Comparison of ENCODE assay signal across 1 cellular context in genomic region chr17:57849874-57850754, GRCh38.
TF ChIP-seq lines count a peak whose summit lies in the region.

TSS of gene MRPS23 (minus strand) at chr17:57850044. CDS start at chr17:57850010, 34 bp downstream.

TF ChIP-seq in HepG2, 621 proteins besides CTCF, POLR2A, EP300 and RAD21 (continued from another document and continues in another):
- TF ChIP-seq, protein P1, sequence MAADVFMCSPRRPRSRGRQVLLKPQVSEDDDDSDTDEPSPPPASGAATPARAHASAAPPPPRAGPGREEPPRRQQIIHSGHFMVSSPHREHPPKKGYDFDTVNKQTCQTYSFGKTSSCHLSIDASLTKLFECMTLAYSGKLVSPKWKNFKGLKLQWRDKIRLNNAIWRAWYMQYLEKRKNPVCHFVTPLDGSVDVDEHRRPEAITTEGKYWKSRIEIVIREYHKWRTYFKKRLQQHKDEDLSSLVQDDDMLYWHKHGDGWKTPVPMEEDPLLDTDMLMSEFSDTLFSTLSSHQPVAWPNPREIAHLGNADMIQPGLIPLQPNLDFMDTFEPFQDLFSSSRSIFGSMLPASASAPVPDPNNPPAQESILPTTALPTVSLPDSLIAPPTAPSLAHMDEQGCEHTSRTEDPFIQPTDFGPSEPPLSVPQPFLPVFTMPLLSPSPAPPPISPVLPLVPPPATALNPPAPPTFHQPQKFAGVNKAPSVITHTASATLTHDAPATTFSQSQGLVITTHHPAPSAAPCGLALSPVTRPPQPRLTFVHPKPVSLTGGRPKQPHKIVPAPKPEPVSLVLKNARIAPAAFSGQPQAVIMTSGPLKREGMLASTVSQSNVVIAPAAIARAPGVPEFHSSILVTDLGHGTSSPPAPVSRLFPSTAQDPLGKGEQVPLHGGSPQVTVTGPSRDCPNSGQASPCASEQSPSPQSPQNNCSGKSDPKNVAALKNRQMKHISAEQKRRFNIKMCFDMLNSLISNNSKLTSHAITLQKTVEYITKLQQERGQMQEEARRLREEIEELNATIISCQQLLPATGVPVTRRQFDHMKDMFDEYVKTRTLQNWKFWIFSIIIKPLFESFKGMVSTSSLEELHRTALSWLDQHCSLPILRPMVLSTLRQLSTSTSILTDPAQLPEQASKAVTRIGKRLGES (CRISPR knock-in tag; IDR thresholded peaks at IDR 0.05; ENCODE audit: borderline replicate concordance), result 0 out of 2 replicates have a peak, but pooled peaks have one; percentile 55
- TF ChIP-seq JARID2 (CRISPR knock-in tag; IDR thresholded peaks at IDR 0.05; ENCODE audit: insufficient replicate concordance) (peak; percentile 89), RARA (CRISPR knock-in tag; IDR thresholded peaks at IDR 0.05) (peak; percentile 75), ZNF205 (CRISPR knock-in tag; IDR thresholded peaks at IDR 0.05) (peak; percentile 97), DRAP1 (CRISPR knock-in tag; IDR thresholded peaks at IDR 0.05) (peak; percentile 95), BORCS8-MEF2B (CRISPR knock-in tag; IDR thresholded peaks at IDR 0.05) (peak; percentile 98), ZNF280D (CRISPR knock-in tag; IDR thresholded peaks at IDR 0.05) (peak; percentile 84), RFX3 (CRISPR knock-in tag; IDR thresholded peaks at IDR 0.05) (no peak; the same call in 1 of the 2 replicates), CCAR2 (optimal IDR thresholded peaks at IDR 0.05; ENCODE audit: low read depth, low read length) (peak; percentile 91), SP140L (CRISPR knock-in tag; IDR thresholded peaks at IDR 0.05; ENCODE audit: borderline replicate concordance) (peak; percentile 82; the same call in 1 of the 2 replicates), AGO1 (IDR thresholded peaks at IDR 0.05; ENCODE audit: low read depth, low read length, poor library complexity, severe bottlenecking) (peak; percentile 64), GTF3A (CRISPR knock-in tag; conservative IDR thresholded peaks at IDR 0.05) (0 out of 2 replicates have a peak, but pooled peaks have one; percentile 25), KLF6 (CRISPR knock-in tag; IDR thresholded peaks at IDR 0.05) (peak; percentile 97), SATB2 (CRISPR knock-in tag; IDR thresholded peaks at IDR 0.05) (0 out of 2 replicates have a peak, but pooled peaks have one; percentile 57), AKAP8 (CRISPR knock-in tag; IDR thresholded peaks at IDR 0.05) (peak; percentile 97), ZNF121 (CRISPR knock-in tag; IDR thresholded peaks at IDR 0.05) (peak; percentile 68), ELF3 (CRISPR knock-in tag; IDR thresholded peaks at IDR 0.05) (peak; percentile 87), SAP130 (CRISPR knock-in tag; IDR thresholded peaks at IDR 0.05; ENCODE audit: low read depth) (peak; percentile 99), MEIS1 (CRISPR knock-in tag; IDR thresholded peaks at IDR 0.05; ENCODE audit: borderline replicate concordance) (peak; percentile 94), TERF1 (CRISPR knock-in tag; IDR thresholded peaks at IDR 0.05) (no peak), BRD4 (CRISPR knock-in tag; IDR thresholded peaks at IDR 0.05) (peak; percentile 67; the same call in 1 of the 2 replicates), ZFP90 (CRISPR knock-in tag; IDR thresholded peaks at IDR 0.05; ENCODE audit: borderline replicate concordance) (peak; percentile 97), ZNF788 (CRISPR knock-in tag; IDR thresholded peaks at IDR 0.05; ENCODE audit: borderline replicate concordance) (peak; percentile 100), ASH2L (IDR thresholded peaks at IDR 0.05; ENCODE audit: insufficient read length, low read depth, low read length) (peak; percentile 95), GPN1 (CRISPR knock-in tag; IDR thresholded peaks at IDR 0.05; ENCODE audit: borderline replicate concordance) (peak; percentile 52; the same call in 1 of the 2 replicates), NFE2 (CRISPR knock-in tag; IDR thresholded peaks at IDR 0.05) (no peak), ZBTB21 (CRISPR knock-in tag; IDR thresholded peaks at IDR 0.05) (no peak; the same call in 1 of the 2 replicates), ZNF839 (CRISPR knock-in tag; IDR thresholded peaks at IDR 0.05; ENCODE audit: borderline replicate concordance) (peak; percentile 99; the same call in 1 of the 2 replicates), GLI4 (CRISPR knock-in tag; IDR thresholded peaks at IDR 0.05; ENCODE audit: borderline replicate concordance) (peak; percentile 94; the same call in 1 of the 2 replicates), ZNF354B (CRISPR knock-in tag; IDR thresholded peaks at IDR 0.05) (0 out of 2 replicates have a peak, but pooled peaks have one; percentile 53), MTA3 (CRISPR knock-in tag; IDR thresholded peaks at IDR 0.05) (no peak), NFE2L2 (IDR thresholded peaks at IDR 0.05; ENCODE audit: low read length) (no peak), POGZ (CRISPR knock-in tag; IDR thresholded peaks at IDR 0.05) (peak; percentile 95), ZNF747 (CRISPR knock-in tag; IDR thresholded peaks at IDR 0.05; ENCODE audit: borderline replicate concordance) (peak; percentile 100), TOPORS (CRISPR knock-in tag; IDR thresholded peaks at IDR 0.05) (peak; percentile 98), GATA4 (IDR thresholded peaks at IDR 0.05; ENCODE audit: borderline replicate concordance, low read depth) (peak; percentile 67; the same call in 1 of the 2 replicates), FOSL1 (CRISPR knock-in tag; IDR thresholded peaks at IDR 0.05; ENCODE audit: borderline replicate concordance) (0 out of 2 replicates have a peak, but pooled peaks have one; percentile 11), SRSF1 (optimal IDR thresholded peaks at IDR 0.05; ENCODE audit: low read depth, low read length) (no peak), RBM22 (optimal IDR thresholded peaks at IDR 0.05; ENCODE audit: low read length) (peak; percentile 85)
- TF ChIP-seq, protein P2, sequence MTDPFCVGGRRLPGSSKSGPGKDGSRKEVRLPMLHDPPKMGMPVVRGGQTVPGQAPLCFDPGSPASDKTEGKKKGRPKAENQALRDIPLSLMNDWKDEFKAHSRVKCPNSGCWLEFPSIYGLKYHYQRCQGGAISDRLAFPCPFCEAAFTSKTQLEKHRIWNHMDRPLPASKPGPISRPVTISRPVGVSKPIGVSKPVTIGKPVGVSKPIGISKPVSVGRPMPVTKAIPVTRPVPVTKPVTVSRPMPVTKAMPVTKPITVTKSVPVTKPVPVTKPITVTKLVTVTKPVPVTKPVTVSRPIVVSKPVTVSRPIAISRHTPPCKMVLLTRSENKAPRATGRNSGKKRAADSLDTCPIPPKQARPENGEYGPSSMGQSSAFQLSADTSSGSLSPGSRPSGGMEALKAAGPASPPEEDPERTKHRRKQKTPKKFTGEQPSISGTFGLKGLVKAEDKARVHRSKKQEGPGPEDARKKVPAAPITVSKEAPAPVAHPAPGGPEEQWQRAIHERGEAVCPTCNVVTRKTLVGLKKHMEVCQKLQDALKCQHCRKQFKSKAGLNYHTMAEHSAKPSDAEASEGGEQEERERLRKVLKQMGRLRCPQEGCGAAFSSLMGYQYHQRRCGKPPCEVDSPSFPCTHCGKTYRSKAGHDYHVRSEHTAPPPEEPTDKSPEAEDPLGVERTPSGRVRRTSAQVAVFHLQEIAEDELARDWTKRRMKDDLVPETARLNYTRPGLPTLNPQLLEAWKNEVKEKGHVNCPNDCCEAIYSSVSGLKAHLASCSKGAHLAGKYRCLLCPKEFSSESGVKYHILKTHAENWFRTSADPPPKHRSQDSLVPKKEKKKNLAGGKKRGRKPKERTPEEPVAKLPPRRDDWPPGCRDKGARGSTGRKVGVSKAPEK (CRISPR knock-in tag; IDR thresholded peaks at IDR 0.05; ENCODE audit: borderline replicate concordance), result no peak
- TF ChIP-seq, protein P3, sequence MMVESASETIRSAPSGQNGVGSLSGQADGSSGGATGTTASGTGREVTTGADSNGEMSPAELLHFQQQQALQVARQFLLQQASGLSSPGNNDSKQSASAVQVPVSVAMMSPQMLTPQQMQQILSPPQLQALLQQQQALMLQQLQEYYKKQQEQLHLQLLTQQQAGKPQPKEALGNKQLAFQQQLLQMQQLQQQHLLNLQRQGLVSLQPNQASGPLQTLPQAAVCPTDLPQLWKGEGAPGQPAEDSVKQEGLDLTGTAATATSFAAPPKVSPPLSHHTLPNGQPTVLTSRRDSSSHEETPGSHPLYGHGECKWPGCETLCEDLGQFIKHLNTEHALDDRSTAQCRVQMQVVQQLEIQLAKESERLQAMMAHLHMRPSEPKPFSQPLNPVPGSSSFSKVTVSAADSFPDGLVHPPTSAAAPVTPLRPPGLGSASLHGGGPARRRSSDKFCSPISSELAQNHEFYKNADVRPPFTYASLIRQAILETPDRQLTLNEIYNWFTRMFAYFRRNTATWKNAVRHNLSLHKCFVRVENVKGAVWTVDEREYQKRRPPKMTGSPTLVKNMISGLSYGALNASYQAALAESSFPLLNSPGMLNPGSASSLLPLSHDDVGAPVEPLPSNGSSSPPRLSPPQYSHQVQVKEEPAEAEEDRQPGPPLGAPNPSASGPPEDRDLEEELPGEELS (CRISPR knock-in tag; IDR thresholded peaks at IDR 0.05), result peak; percentile 88
- TF ChIP-seq, protein P4, sequence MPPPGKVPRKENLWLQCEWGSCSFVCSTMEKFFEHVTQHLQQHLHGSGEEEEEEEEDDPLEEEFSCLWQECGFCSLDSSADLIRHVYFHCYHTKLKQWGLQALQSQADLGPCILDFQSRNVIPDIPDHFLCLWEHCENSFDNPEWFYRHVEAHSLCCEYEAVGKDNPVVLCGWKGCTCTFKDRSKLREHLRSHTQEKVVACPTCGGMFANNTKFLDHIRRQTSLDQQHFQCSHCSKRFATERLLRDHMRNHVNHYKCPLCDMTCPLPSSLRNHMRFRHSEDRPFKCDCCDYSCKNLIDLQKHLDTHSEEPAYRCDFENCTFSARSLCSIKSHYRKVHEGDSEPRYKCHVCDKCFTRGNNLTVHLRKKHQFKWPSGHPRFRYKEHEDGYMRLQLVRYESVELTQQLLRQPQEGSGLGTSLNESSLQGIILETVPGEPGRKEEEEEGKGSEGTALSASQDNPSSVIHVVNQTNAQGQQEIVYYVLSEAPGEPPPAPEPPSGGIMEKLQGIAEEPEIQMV (CRISPR knock-in tag; IDR thresholded peaks at IDR 0.05; ENCODE audit: low read depth), result peak; percentile 80; the same call in 1 of the 2 replicates
- TF ChIP-seq, protein P5, sequence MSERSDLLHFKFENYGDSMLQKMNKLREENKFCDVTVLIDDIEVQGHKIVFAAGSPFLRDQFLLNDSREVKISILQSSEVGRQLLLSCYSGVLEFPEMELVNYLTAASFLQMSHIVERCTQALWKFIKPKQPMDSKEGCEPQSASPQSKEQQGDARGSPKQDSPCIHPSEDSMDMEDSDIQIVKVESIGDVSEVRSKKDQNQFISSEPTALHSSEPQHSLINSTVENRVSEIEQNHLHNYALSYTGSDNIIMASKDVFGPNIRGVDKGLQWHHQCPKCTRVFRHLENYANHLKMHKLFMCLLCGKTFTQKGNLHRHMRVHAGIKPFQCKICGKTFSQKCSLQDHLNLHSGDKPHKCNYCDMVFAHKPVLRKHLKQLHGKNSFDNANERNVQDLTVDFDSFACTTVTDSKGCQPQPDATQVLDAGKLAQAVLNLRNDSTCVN (CRISPR knock-in tag; IDR thresholded peaks at IDR 0.05; ENCODE audit: borderline replicate concordance), result peak; percentile 95
- TF ChIP-seq, protein P6, sequence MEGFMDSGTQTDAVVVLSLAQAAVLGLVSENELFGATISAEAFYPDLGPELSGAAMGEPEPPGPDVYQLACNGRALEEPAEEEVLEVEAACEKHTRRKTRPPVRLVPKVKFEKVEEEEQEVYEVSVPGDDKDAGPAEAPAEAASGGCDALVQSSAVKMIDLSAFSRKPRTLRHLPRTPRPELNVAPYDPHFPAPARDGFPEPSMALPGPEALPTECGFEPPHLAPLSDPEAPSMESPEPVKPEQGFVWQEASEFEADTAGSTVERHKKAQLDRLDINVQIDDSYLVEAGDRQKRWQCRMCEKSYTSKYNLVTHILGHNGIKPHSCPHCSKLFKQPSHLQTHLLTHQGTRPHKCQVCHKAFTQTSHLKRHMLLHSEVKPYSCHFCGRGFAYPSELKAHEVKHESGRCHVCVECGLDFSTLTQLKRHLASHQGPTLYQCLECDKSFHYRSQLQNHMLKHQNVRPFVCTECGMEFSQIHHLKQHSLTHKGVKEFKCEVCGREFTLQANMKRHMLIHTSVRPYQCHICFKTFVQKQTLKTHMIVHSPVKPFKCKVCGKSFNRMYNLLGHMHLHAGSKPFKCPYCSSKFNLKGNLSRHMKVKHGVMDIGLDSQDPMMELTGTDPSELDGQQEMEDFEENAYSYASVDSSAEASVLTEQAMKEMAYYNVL (CRISPR knock-in tag; IDR thresholded peaks at IDR 0.05; ENCODE audit: borderline replicate concordance), result peak; percentile 94; the same call in 1 of the 2 replicates
